In the genomic region with DNA sequence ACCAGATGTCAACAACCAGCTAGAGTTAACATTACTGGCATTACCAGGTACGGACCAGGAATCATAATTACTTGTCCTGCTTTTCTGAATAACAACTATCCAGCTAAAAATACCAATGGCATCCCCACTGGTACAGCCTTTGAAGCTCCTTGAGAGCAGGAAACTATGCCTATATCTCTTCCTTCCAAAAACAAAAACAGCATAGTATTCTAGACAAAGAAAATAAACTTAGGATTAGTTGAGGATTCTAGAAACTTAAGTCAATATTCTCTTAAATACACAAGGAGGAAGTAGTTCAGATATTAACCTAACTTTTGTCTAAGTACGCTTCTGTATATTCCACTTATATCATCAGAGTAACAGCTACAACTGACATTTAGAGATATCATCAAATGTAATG, we compare ENCODE assay signal across 10 cellular contexts. TPM values are rescaled to one million over a fixed set of nuclear protein-coding genes. Genes with fewer than 3 reads are reported as not detected.
DNase-seq lines count a peak whose midpoint lies in the region; ATAC-seq and TF ChIP-seq lines count a peak whose summit lies in the region.
"Had no signal": no experiment of that assay in that cellular context is flagged by ENCODE, and none has a peak within 500 bp of the region (broad histone marks: within the 10 kb centered on the region; RNA-seq: fewer than 3 reads in every experiment).

No MANE protein-coding gene starts in this region.

- peak overlapping the region; percentile 89 for H3K27ac Mint-ChIP-seq in activated T-helper 17 cell treated with anti-CD3 and anti-CD28 coated beads, Interleukin-2, amount 50 U/mL, for 72 hours

- H3K9me3 ChIP-seq in heart right ventricle (no peaks in the 10 kb centered on the region), iPS-18a (ENCODE audit: control insufficient read depth, low read depth, low read length) (peaks cover 3% of the 10 kb centered on the region), transverse colon (no peaks in the 10 kb centered on the region)
- H3K9me3 ChIP-seq: mucosa of descending colon had no signal

- H3K4me3 Mint-ChIP-seq in activated T-helper 17 cell treated with anti-CD3 and anti-CD28 coated beads, Interleukin-2, amount 50 U/mL, for 72 hours = no peak overlapping the region

- 20 to 24% methylated on average over 2 of the region's 2 CpGs for WGBS in heart right ventricle, 2 donors
- 23 to 31% methylated on average over 2 of the region's 2 CpGs for WGBS in transverse colon (ENCODE audit: low coverage in 1 of 2), 2 donors

- no peaks in the 10 kb centered on the region for H3K9me3 Mint-ChIP-seq in activated T-helper 17 cell treated with anti-CD3 and anti-CD28 coated beads, Interleukin-2, amount 50 U/mL, for 72 hours

- TF ChIP-seq POLR2A in transverse colon (IDR thresholded peaks at IDR 0.05) = no peak

- TF ChIP-seq EP300 in transverse colon (IDR thresholded peaks at IDR 0.05; ENCODE audit: low read depth) = no peak

- H3K4me1 ChIP-seq in heart right ventricle (peaks cover 12 to 79% (median 64%) of the 10 kb centered on the region in 9 donors), iPS-18a (ENCODE audit: control insufficient read depth, low read depth, low read length) (peaks cover 42% of the 10 kb centered on the region), transverse colon (peaks cover 25 to 66% (median 43%) of the 10 kb centered on the region in 4 donors)

- H3K27me3 ChIP-seq in heart right ventricle (no peaks in the 10 kb centered on the region), iPS-18a (ENCODE audit: control insufficient read depth, insufficient read depth, low read length) (no peaks in the 10 kb centered on the region), transverse colon (no peaks in the 10 kb centered on the region)

- DNase-seq in heart right ventricle (no peak), cardiac septum (ENCODE audit: low spot score) (no peak), transverse colon (no peak)
- DNase-seq: mucosa of descending colon, NCI-H2107 had no signal

- H3K4me3 ChIP-seq in heart right ventricle = peak overlapping the region in 8 of 10 donors; percentile 11 to 85 (median 72)
- peak overlapping the region; percentile 100 for H3K4me3 ChIP-seq in iPS-18a (ENCODE audit: low read length)
- peak overlapping the region in 3 of 4 donors; percentile 7 to 73 (median 61) for H3K4me3 ChIP-seq in transverse colon
- H3K4me3 ChIP-seq: mucosa of descending colon had no signal

- peaks cover 20% of the 10 kb centered on the region for H3K36me3 Mint-ChIP-seq in activated T-helper 17 cell treated with anti-CD3 and anti-CD28 coated beads, Interleukin-2, amount 50 U/mL, for 72 hours (ENCODE audit: low read depth)

- no peak for TF ChIP-seq CTCF in heart right ventricle (IDR thresholded peaks at IDR 0.05)
- TF ChIP-seq CTCF in transverse colon (IDR thresholded peaks at IDR 0.05) = no peak

- peaks cover 0 to 42% (median 0%) of the 10 kb centered on the region in 9 donors for H3K36me3 ChIP-seq in heart right ventricle
- H3K36me3 ChIP-seq in iPS-18a (ENCODE audit: control insufficient read depth, low read depth, low read length) = peaks cover 22% of the 10 kb centered on the region
- no peaks in the 10 kb centered on the region for H3K36me3 ChIP-seq in transverse colon

- H3K27ac ChIP-seq in heart right ventricle = peak overlapping the region in 5 of 10 donors; percentile 7 to 96 (median 21)
- H3K27ac ChIP-seq in iPS-18a (ENCODE audit: low read length) = no peak overlapping the region
- peak overlapping the region in 3 of 4 donors; percentile 97 to 100 (median 98) for H3K27ac ChIP-seq in transverse colon

- no peaks in the 10 kb centered on the region for H3K27me3 Mint-ChIP-seq in activated T-helper 17 cell treated with anti-CD3 and anti-CD28 coated beads, Interleukin-2, amount 50 U/mL, for 72 hours

- H3K9ac ChIP-seq in iPS-18a (ENCODE audit: low read length) = peak overlapping the region; percentile 100

- ATAC-seq in heart right ventricle = no peak
- ATAC-seq in activated T-helper 17 cell treated with anti-CD3 and anti-CD28 coated beads, Interleukin-2, amount 50 U/mL, for 72 hours (replicated peaks) = no peak
- ATAC-seq in HG03139 (IDR thresholded peaks at IDR 0.05; ENCODE audit: unreplicated experiment) = no peak
- ATAC-seq in GM19397 (IDR thresholded peaks at IDR 0.05; ENCODE audit: unreplicated experiment) = no peak
- ATAC-seq in GM18519 (IDR thresholded peaks at IDR 0.05; ENCODE audit: low FRiP score, unreplicated experiment) = no peak
- ATAC-seq: mucosa of descending colon had no signal

- H3K4me1 Mint-ChIP-seq in activated T-helper 17 cell treated with anti-CD3 and anti-CD28 coated beads, Interleukin-2, amount 50 U/mL, for 72 hours = peaks cover 29% of the 10 kb centered on the region

- intact Hi-C loops in heart right ventricle (cut with DNase I) = loop anchor here in 6 of 10 donors (2.0 to 10.0 kb wide), 4 partner anchors 69 to 139 kb away; a partner anchor contains a TSS
- intact Hi-C loops in cardiac septum (cut with DNase I) = no loop called here
- intact Hi-C loops in transverse colon (cut with DNase I; ENCODE audit: low total_unique reads) = no loop called here

- in situ Hi-C loops in transverse colon (cut with MboI; ENCODE audit: low pct_ligation_motif_present in 1 of 4, low pct_unique_long_range_greater_than_20kb in 1 of 4, low sequenced_read_pairs in 3 of 4) = loop anchor here in 1 of 4 donors (10.0 kb wide), 1 partner anchor 139 kb away; no protein-coding TSS in a partner anchor

RNA-seq across cellular contexts. Expression of a gene that starts 3.0 kb away (rescaled TPM):
- total RNA-seq in heart right ventricle (10 to 100 TPM; 54.1 to 77.6 (median 72.1) TPM), cardiac septum (80.0 TPM), transverse colon (100 to 1,000 TPM in 2 of 4 donors, 10 to 100 TPM in 2; 81.8 to 176 (median 101) TPM)
- polyA plus RNA-seq in heart right ventricle = 10 to 100 TPM; 27.8 to 36.4 TPM
- total RNA-seq in activated T-helper 17 cell treated with anti-CD3 and anti-CD28 coated beads, Interleukin-2, amount 50 U/mL, for 72 hours = 100 to 1,000 TPM; 183 to 194 TPM

RNA-seq across cellular contexts. Expression of a gene that starts 28.8 kb away (rescaled TPM):
- total RNA-seq in heart right ventricle = 100 to 1,000 TPM in 6 of 10 donors, 10 to 100 TPM in 4; 72.4 to 178 (median 141) TPM
- polyA plus RNA-seq in heart right ventricle = 10 to 100 TPM; 38.5 to 58.8 TPM
- 140 TPM for total RNA-seq in cardiac septum
- 10 to 100 TPM; 10.8 to 32.6 TPM for total RNA-seq in activated T-helper 17 cell treated with anti-CD3 and anti-CD28 coated beads, Interleukin-2, amount 50 U/mL, for 72 hours
- total RNA-seq in transverse colon = 10 to 100 TPM in 2 of 4 donors, 1 to 10 TPM in 2; 4.0 to 30.2 (median 16.9) TPM

Comparison
In these comparisons a context has a peak if more than half of its experiments do, and no peak if none do; other contexts are left out.
1. intact Hi-C loops: an anchor here in heart right ventricle (2.0 to 10.0 kb wide); none called in cardiac septum and transverse colon.